9 cellular contexts compared by ENCODE assay signal in the genomic region with DNA sequence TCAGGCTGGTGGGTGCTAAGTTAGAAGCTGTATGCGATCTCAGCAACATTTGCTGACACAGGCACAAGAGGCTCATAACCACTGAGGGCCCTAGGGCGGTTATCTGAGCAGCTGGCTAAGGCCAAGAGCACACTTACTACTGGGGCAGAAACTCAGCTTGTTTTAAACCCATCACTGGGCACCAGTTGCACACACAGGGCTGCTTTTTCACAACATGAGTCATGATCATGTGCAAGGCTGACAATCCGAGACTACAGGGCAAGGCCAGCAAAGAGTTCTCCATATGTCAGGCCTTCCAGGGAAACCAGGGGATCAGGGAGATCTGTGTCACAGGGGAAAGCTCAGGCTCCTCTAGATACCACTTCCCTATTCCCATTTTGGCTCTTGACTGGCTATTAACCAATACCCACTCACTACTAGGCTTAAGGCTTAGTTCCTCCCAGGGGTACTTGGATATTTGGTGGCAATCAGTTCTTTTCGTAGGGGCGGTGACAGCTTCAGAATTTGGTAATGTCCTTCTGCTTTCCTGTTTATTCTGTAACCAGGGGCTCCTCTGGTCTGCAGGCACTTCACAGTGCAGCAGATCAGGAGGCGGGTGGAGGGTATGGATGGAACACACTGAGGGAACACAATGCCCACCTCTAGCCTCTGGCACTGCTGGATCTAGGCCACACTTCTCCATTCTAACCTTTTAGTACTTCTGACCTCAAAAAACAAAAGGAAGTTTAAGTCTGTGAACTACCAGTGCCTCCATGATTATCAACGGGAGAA. TPM values are rescaled to one million over a fixed set of nuclear protein-coding genes. Genes with fewer than 3 reads are reported as not detected.
DNase-seq lines count a peak whose midpoint lies in the region; ATAC-seq lines count a peak whose summit lies in the region.
"Had no signal": no experiment of that assay in that cellular context is flagged by ENCODE, and none has a peak within 500 bp of the region (broad histone marks: within the 10 kb centered on the region; RNA-seq: fewer than 3 reads in every experiment).

No MANE protein-coding gene starts in this region.

- H3K27me3 ChIP-seq in CD8-positive, alpha-beta memory T cell (ENCODE audit: insufficient read depth, low read length, poor library complexity, severe bottlenecking), result no peaks in the 10 kb centered on the region

- H3K4me3 Mint-ChIP-seq in T-helper 17 cell, result no peak overlapping the region
- no peak overlapping the region for H3K4me3 Mint-ChIP-seq in CD8-positive, alpha-beta memory T cell

- H3K36me3 ChIP-seq in CD8-positive, alpha-beta memory T cell (ENCODE audit: insufficient read depth, low read length), result no peaks in the 10 kb centered on the region

- H3K9me3 Mint-ChIP-seq in CD8-positive, alpha-beta memory T cell, result no peaks in the 10 kb centered on the region

- no peaks in the 10 kb centered on the region for H3K4me1 ChIP-seq in CD8-positive, alpha-beta memory T cell (ENCODE audit: insufficient read depth, low read length)

- no peaks in the 10 kb centered on the region for H3K4me1 Mint-ChIP-seq in T-helper 17 cell
- no peaks in the 10 kb centered on the region for H3K4me1 Mint-ChIP-seq in CD8-positive, alpha-beta memory T cell

- ATAC-seq in T-helper 17 cell (peak; percentile 32), GM21529 (IDR thresholded peaks at IDR 0.05; ENCODE audit: unreplicated experiment) (no peak)

- H3K27ac Mint-ChIP-seq in T-helper 17 cell, result no peak overlapping the region
- no peak overlapping the region for H3K27ac Mint-ChIP-seq in CD8-positive, alpha-beta memory T cell

- POLR2A ChIA-PET in CD8-positive, alpha-beta memory T cell (lab: Charles Lee), result no interaction called here

- DNase-seq in EL (peak; percentile 80), T-helper 17 cell (no peak), globus pallidus (ENCODE audit: low spot score) (peak; percentile 84), putamen (ENCODE audit: low spot score) (peak; percentile 80), DMS153 (lab: John Stamatoyannopoulos, UW) (no peak), UCSD-AML1 (lab: John Stamatoyannopoulos, UW; ENCODE audit: unreplicated experiment) (no peak)
- no peak for DNase-seq in CD8-positive, alpha-beta memory T cell
- DNase-seq: NCI-H2227 treated with DMSO at 0.1 percent for 48 hours had no signal

- no peak overlapping the region for H3K27ac ChIP-seq in CD8-positive, alpha-beta memory T cell (ENCODE audit: low read depth, low read length)

- H3K9me3 ChIP-seq in T-helper 17 cell (ENCODE audit: control insufficient read depth, low read length, poor library complexity, severe bottlenecking), result no peaks in the 10 kb centered on the region
- no peaks in the 10 kb centered on the region for H3K9me3 ChIP-seq in CD8-positive, alpha-beta memory T cell (ENCODE audit: low read length)

- CTCF ChIA-PET in CD8-positive, alpha-beta memory T cell (lab: Charles Lee), result no interaction called here

- peaks cover 10% of the 10 kb centered on the region for H3K36me3 Mint-ChIP-seq in T-helper 17 cell (ENCODE audit: low read depth)
- H3K36me3 Mint-ChIP-seq in CD8-positive, alpha-beta memory T cell, result peaks cover 14 to 55% (median 19%) of the 10 kb centered on the region in 3 donors

- H3K27me3 Mint-ChIP-seq in T-helper 17 cell, result no peaks in the 10 kb centered on the region
- H3K27me3 Mint-ChIP-seq in CD8-positive, alpha-beta memory T cell, result no peaks in the 10 kb centered on the region

- H3K4me3 ChIP-seq in CD8-positive, alpha-beta memory T cell (ENCODE audit: low read length), result no peak overlapping the region

RNA-seq across cellular contexts. Expression of gene ERN1, which starts 44.9 kb away (rescaled TPM):
- 100 to 1,000 TPM; 185 to 196 TPM for total RNA-seq in T-helper 17 cell
- 10 to 100 TPM; 24.7 to 25.5 TPM for total RNA-seq in CD8-positive, alpha-beta memory T cell
- 92.1 TPM for polyA plus RNA-seq in CD8-positive, alpha-beta memory T cell

Comparison
In these comparisons a context has a peak if more than half of its experiments do, and no peak if none do; other contexts are left out.
1. DNase-seq: peak in EL (single experiment), globus pallidus (single experiment) and putamen (single experiment); none in T-helper 17 cell (0 of 3), CD8-positive, alpha-beta memory T cell (0 of 5), DMS153 (single experiment) and UCSD-AML1 (single experiment).
2. RNA of gene ERN1, which starts 44.9 kb away (total RNA-seq): 185 to 196 TPM in T-helper 17 cell; 24.7 to 25.5 TPM in CD8-positive, alpha-beta memory T cell; every median in the first group is over 4 times any median in the second.